Comparison of ENCODE assay signal across 13 cellular contexts in the genomic region with DNA sequence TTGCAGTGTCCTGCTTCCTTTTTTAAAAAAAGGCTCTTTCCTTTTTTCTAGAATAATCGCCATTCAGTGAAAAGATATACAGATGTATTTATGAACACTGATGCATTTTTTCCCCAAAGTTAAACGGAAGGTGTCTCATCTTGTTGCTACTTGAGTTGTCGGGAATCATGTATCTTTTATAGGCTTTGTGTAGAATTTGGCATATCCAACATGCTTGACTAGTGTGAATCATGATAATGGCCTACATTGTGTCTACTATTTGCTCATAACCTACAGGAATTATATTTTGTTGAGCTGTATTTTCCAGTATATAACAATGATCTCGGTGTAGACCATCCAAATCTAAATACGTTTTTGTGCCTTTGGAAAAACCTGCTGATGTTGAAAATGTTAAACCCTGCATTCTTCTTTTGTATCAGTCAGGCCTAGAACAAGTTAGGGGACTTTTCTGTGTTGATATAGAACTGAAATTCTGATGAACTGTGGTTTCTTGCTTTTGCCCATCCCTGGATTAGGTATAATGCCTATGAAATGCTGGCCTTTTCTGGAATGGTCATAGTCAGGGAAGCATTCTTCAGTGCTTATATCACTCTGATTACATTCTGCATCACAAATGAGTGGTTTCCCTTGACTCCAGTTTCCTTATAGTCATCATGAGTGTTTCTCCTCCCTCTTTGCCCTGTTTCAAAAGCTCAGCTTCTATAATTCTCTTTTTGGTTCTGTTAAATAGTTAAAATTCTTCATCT.
DNase-seq lines count a peak whose midpoint lies in the region; ATAC-seq and TF ChIP-seq lines count a peak whose summit lies in the region.
"Had no signal": no experiment of that assay in that cellular context is flagged by ENCODE, and none has a peak within 500 bp of the region (broad histone marks: within the 10 kb centered on the region; RNA-seq: fewer than 3 reads in every experiment).

No MANE protein-coding gene starts in this region.

- no peak for TF ChIP-seq CTCF in AG04449 (IDR thresholded peaks at IDR 0.05; ENCODE audit: insufficient read depth, low read length, missing control alignments)

- ATAC-seq in HG02970 (IDR thresholded peaks at IDR 0.05; ENCODE audit: low FRiP score, unreplicated experiment): no peak
- ATAC-seq: Right ventricle myocardium inferior had no signal

- DNase-seq in AG04449 (ENCODE audit: low read depth, low spot score) (peak; percentile 80), HS-27A (ENCODE audit: low read depth) (peak; percentile 94), amniotic epithelial cell (ENCODE audit: low read depth) (peak; percentile 95), glomerular visceral epithelial cell (ENCODE audit: extremely low spot score) (peak; percentile 88), iPS-NIHi11 (ENCODE audit: low spot score) (no peak), globus pallidus (ENCODE audit: low spot score) (no peak), NCI-H82 treated with DMSO at 0.1 percent for 48 hours (lab: John Stamatoyannopoulos, UW; ENCODE audit: unreplicated experiment) (no peak)
- DNase-seq: activated CD4-positive, alpha-beta T cell treated with anti-CD3 and anti-CD28 coated beads, Interleukin-2, amount 50 U/mL, for 1 hour; NCI-H187; posterior cingulate gyrus had no signal

- POLR2A ChIA-PET in AG04449 (lab: Yijun Ruan, JAX): interaction anchor here (0.6 to 1.0 kb wide), 5 partner anchors 11 to 161 kb away, joined by 3 to 5 read pairs (median 3); a partner anchor contains a TSS

- H3K4me3 ChIP-seq in AG04449 (ENCODE audit: low read depth, low read length): no peak overlapping the region
- H3K4me3 ChIP-seq: BLaER1 had no signal

- CTCF ChIA-PET in AG04449 (lab: Yijun Ruan, JAX): interaction anchor here (1.2 to 1.5 kb wide), 2 partner anchors 10 to 11 kb away, joined by 3 to 8 read pairs; a partner anchor contains a TSS

Comparison
In these comparisons a context has a peak if more than half of its experiments do, and no peak if none do; other contexts are left out.
1. DNase-seq: peak in AG04449 (single experiment), HS-27A (single experiment), amniotic epithelial cell (single experiment) and glomerular visceral epithelial cell (single experiment); none in iPS-NIHi11 (single experiment), globus pallidus (single experiment) and NCI-H82 treated with DMSO at 0.1 percent for 48 hours (single experiment).